ENCODE assay signal across 11 cellular contexts in genomic region chr3:197953325-197953724, GRCh38. TPM values are rescaled to one million over a fixed set of nuclear protein-coding genes. Genes with fewer than 3 reads are reported as not detected.
DNase-seq lines count a peak whose midpoint lies in the region; ATAC-seq and TF ChIP-seq lines count a peak whose summit lies in the region.
"Had no signal": no experiment of that assay in that cellular context is flagged by ENCODE, and none has a peak within 500 bp of the region (broad histone marks: within the 10 kb centered on the region; RNA-seq: fewer than 3 reads in every experiment).

No MANE protein-coding gene starts in this region.

- ATAC-seq in activated CD8-positive, alpha-beta memory T cell treated with anti-CD3 and anti-CD28 coated beads, Interleukin-2, amount 10 ng/mL, durations not matched to agents 7 days and 5 days: no peak
- ATAC-seq in HG03139 (IDR thresholded peaks at IDR 0.05; ENCODE audit: unreplicated experiment) (no peak), foreskin keratinocyte (no peak)
- ATAC-seq: gastrocnemius medialis had no signal

- H3K36me3 Mint-ChIP-seq in activated CD8-positive, alpha-beta memory T cell treated with anti-CD3 and anti-CD28 coated beads, Interleukin-2, amount 10 ng/mL, durations not matched to agents 7 days and 5 days: peaks cover 63% of the 10 kb centered on the region
- H3K36me3 Mint-ChIP-seq in brain: peaks cover 69% of the 10 kb centered on the region

- peak overlapping the region; percentile 53 for H3K4me2 ChIP-seq in osteoblast (ENCODE audit: insufficient read depth, low read length)

- no peak overlapping the region for H3K4me3 ChIP-seq in NT2/D1 (ENCODE audit: insufficient read length, low read depth)
- H3K4me3 ChIP-seq in osteoblast (ENCODE audit: insufficient read depth, low read length): peak overlapping the region; percentile 9
- H3K4me3 ChIP-seq in stomach: peak overlapping the region in 2 of 4 donors; percentile 56 to 62
- H3K4me3 ChIP-seq: gastrocnemius medialis had no signal

- TF ChIP-seq POLR2A in stomach (IDR thresholded peaks at IDR 0.05): no peak

- H3K79me2 ChIP-seq in osteoblast (ENCODE audit: insufficient read depth, low read length): peaks cover 49% of the 10 kb centered on the region

- CTCF ChIA-PET in activated CD8-positive, alpha-beta memory T cell treated with anti-CD3 and anti-CD28 coated beads, Interleukin-2, amount 10 ng/mL, durations not matched to agents 7 days and 5 days (lab: Charles Lee): interaction anchor here (0.7 to 0.9 kb wide), 2 partner anchors 50 to 241 kb away, joined by 3 read pairs; no protein-coding TSS in a partner anchor

- H3K27me3 ChIP-seq in NT2/D1 (ENCODE audit: insufficient read depth, insufficient read length) (no peaks in the 10 kb centered on the region), osteoblast (ENCODE audit: insufficient read depth, low read length) (no peaks in the 10 kb centered on the region), stomach (no peaks in the 10 kb centered on the region), foreskin keratinocyte (no peaks in the 10 kb centered on the region)
- H3K27me3 ChIP-seq: gastrocnemius medialis had no signal

- H3K9ac ChIP-seq in NT2/D1 (ENCODE audit: insufficient read length, low read depth): peak overlapping the region; percentile 54

- no peaks in the 10 kb centered on the region for H3K9me3 Mint-ChIP-seq in activated CD8-positive, alpha-beta memory T cell treated with anti-CD3 and anti-CD28 coated beads, Interleukin-2, amount 10 ng/mL, durations not matched to agents 7 days and 5 days (ENCODE audit: low read depth)
- no peaks in the 10 kb centered on the region for H3K9me3 Mint-ChIP-seq in brain

- H3K36me3 ChIP-seq in NT2/D1 (ENCODE audit: insufficient read depth, insufficient read length, low read length) (peaks cover 70% of the 10 kb centered on the region), osteoblast (ENCODE audit: insufficient read depth, low read length) (peaks cover 58% of the 10 kb centered on the region), stomach (peaks cover 50 to 61% (median 60%) of the 10 kb centered on the region in 4 donors)

- 53 to 66% (median 61%) methylated on average over 6 of the region's 6 CpGs for WGBS in stomach, 5 donors

- peak overlapping the region; percentile 29 for H3K4me3 Mint-ChIP-seq in activated CD8-positive, alpha-beta memory T cell treated with anti-CD3 and anti-CD28 coated beads, Interleukin-2, amount 10 ng/mL, durations not matched to agents 7 days and 5 days
- H3K4me3 Mint-ChIP-seq in brain: peak overlapping the region; percentile 59 to 98 (median 74)

- no peaks in the 10 kb centered on the region for H3K27me3 Mint-ChIP-seq in activated CD8-positive, alpha-beta memory T cell treated with anti-CD3 and anti-CD28 coated beads, Interleukin-2, amount 10 ng/mL, durations not matched to agents 7 days and 5 days
- peaks cover 16% of the 10 kb centered on the region for H3K27me3 Mint-ChIP-seq in brain

- H2AFZ ChIP-seq in osteoblast (ENCODE audit: low read length): no peak overlapping the region

- intact Hi-C loops in stomach (cut with DNase I; ENCODE audit: low total_unique reads): no loop called here

- peak overlapping the region; percentile 53 for H3K27ac Mint-ChIP-seq in activated CD8-positive, alpha-beta memory T cell treated with anti-CD3 and anti-CD28 coated beads, Interleukin-2, amount 10 ng/mL, durations not matched to agents 7 days and 5 days
- peak overlapping the region; percentile 50 to 84 (median 51) for H3K27ac Mint-ChIP-seq in brain

- H3K9me3 ChIP-seq in NT2/D1 (ENCODE audit: insufficient read depth, low read length) (no peaks in the 10 kb centered on the region), osteoblast (ENCODE audit: low read depth, low read length) (no peaks in the 10 kb centered on the region), stomach (no peaks in the 10 kb centered on the region)
- H3K9me3 ChIP-seq: gastrocnemius medialis had no signal

- peaks cover 48% of the 10 kb centered on the region for H4K20me1 ChIP-seq in osteoblast (ENCODE audit: insufficient read depth, low read length)

- TF ChIP-seq CTCF in brain (conservative IDR thresholded peaks at IDR 0.05): no peak
- TF ChIP-seq CTCF in osteoblast (IDR thresholded peaks at IDR 0.05; ENCODE audit: extremely low read depth, low read depth, low read length): no peak
- TF ChIP-seq CTCF in stomach (IDR thresholded peaks at IDR 0.05): no peak
- no peak for TF ChIP-seq CTCF in foreskin keratinocyte (conservative IDR thresholded peaks at IDR 0.05)

- H3K4me1 Mint-ChIP-seq in activated CD8-positive, alpha-beta memory T cell treated with anti-CD3 and anti-CD28 coated beads, Interleukin-2, amount 10 ng/mL, durations not matched to agents 7 days and 5 days: peaks cover 59% of the 10 kb centered on the region
- H3K4me1 Mint-ChIP-seq in brain: peaks cover 75% of the 10 kb centered on the region

- TF ChIP-seq EP300 in stomach (IDR thresholded peaks at IDR 0.05): no peak

- H3K4me1 ChIP-seq in NT2/D1 (ENCODE audit: insufficient read depth, insufficient read length): peaks cover 3% of the 10 kb centered on the region
- peaks cover 62% of the 10 kb centered on the region for H3K4me1 ChIP-seq in osteoblast (ENCODE audit: insufficient read depth, low read length)
- H3K4me1 ChIP-seq in stomach: peaks cover 39 to 73% (median 58%) of the 10 kb centered on the region in 4 donors
- H3K4me1 ChIP-seq in foreskin keratinocyte: peaks cover 4% of the 10 kb centered on the region

- no peak for DNase-seq in activated CD8-positive, alpha-beta memory T cell treated with anti-CD3 and anti-CD28 coated beads, Interleukin-2, amount 10 ng/mL, durations not matched to agents 7 days and 5 days
- no peak for DNase-seq in activated CD8-positive, alpha-beta memory T cell treated with anti-CD3 and anti-CD28 coated beads, Interleukin-2, amount 50 U/mL, for 48 hours
- DNase-seq in NT2/D1 (ENCODE audit: low read depth, low spot score): no peak
- DNase-seq in osteoblast (ENCODE audit: insufficient read length, low spot score, missing footprints): peak; percentile 59
- DNase-seq in stomach: no peak
- no peak for DNase-seq in foreskin keratinocyte
- DNase-seq: activated CD8-positive, alpha-beta memory T cell treated with anti-CD3 and anti-CD28 coated beads for 24 hours; central memory CD4-positive, alpha-beta T cell; gastrocnemius medialis had no signal

- H3K27ac ChIP-seq in osteoblast (ENCODE audit: low read depth, low read length) (peak overlapping the region; percentile 64), stomach (peak overlapping the region in 1 of 5 donors; percentile 37), foreskin keratinocyte (no peak overlapping the region)

RNA-seq across cellular contexts. Expression of gene RPL35A, which starts 3.3 kb away (rescaled TPM):
- 100 to 1,000 TPM; 803 to 912 TPM for total RNA-seq in activated CD8-positive, alpha-beta memory T cell treated with anti-CD3 and anti-CD28 coated beads, Interleukin-2, amount 10 ng/mL, durations not matched to agents 7 days and 5 days
- polyA plus RNA-seq in brain (ENCODE audit: insufficient read depth, low read depth, low replicate concordance) (1,779 TPM), stomach (1,000 to 10,000 TPM; 2,089 to 2,972 (median 2,364) TPM), foreskin keratinocyte (1,932 and 1,962 TPM in 2 replicates)
- total RNA-seq in osteoblast (373 and 450 TPM in 2 replicates), stomach (100 to 1,000 TPM in 4 of 5 donors, 10 to 100 TPM in 1; 30.4 to 935 (median 568) TPM), foreskin keratinocyte (1,189 and 1,229 TPM in 2 replicates)

RNA-seq across cellular contexts. Expression of gene LMLN, which starts 6.7 kb away (rescaled TPM):
- 1 to 10 TPM; 1.5 to 1.7 TPM for total RNA-seq in activated CD8-positive, alpha-beta memory T cell treated with anti-CD3 and anti-CD28 coated beads, Interleukin-2, amount 10 ng/mL, durations not matched to agents 7 days and 5 days
- polyA plus RNA-seq in brain (ENCODE audit: insufficient read depth, low read depth, low replicate concordance): 1.5 TPM
- total RNA-seq in osteoblast: 13.0 and 16.3 TPM in 2 replicates
- total RNA-seq in stomach: 10 to 100 TPM in 2 of 5 donors, 1 to 10 TPM in 3; 1.4 to 13.8 (median 5.8) TPM
- 1 to 10 TPM in 1 of 3 donors, under 1 TPM in 2; 0.15 to 1.7 (median 0.75) TPM for polyA plus RNA-seq in stomach
- 3.5 and 4.5 TPM in 2 replicates for total RNA-seq in foreskin keratinocyte
- 0.75 and 0.93 TPM in 2 replicates for polyA plus RNA-seq in foreskin keratinocyte
